ENCODE assay signal across 8 cellular contexts in genomic region chr20:39874049-39874893, GRCh38.
DNase-seq lines count a peak whose midpoint lies in the region; ATAC-seq and TF ChIP-seq lines count a peak whose summit lies in the region.

No MANE protein-coding gene starts in this region.

- peak; percentile 91 for ATAC-seq in HG02678 (IDR thresholded peaks at IDR 0.05; ENCODE audit: unreplicated experiment)
- ATAC-seq in omental fat pad (ENCODE audit: low FRiP score): peak; percentile 75

- DNase-seq in NCI-H1105 treated with DMSO at 0.1 percent for 48 hours (lab: John Stamatoyannopoulos, UW) (peak; percentile 37), T1000 (lab: John Stamatoyannopoulos, UW) (peak; percentile 70), fibroblast of the aortic adventitia (ENCODE audit: low read depth) (peak; percentile 88), omental fat pad (ENCODE audit: low spot score) (peak; percentile 50), activated gamma-delta T cell treated with Interleukin-2 at 50 U/mL for 16 hours (no peak)

- H3K79me2 ChIP-seq in ACC112 (ENCODE audit: control insufficient read depth, insufficient read depth, low read length, unreplicated experiment): no peaks in the 10 kb centered on the region

- peaks cover 7% of the 10 kb centered on the region; the same call in 1 of the 2 replicates for H3K27me3 ChIP-seq in ACC112 (ENCODE audit: insufficient read depth, low read length)

- H3K27ac ChIP-seq in ACC112 (ENCODE audit: low read depth, low read length): no peak overlapping the region

- H3K36me3 ChIP-seq in ACC112 (ENCODE audit: insufficient read depth, low read length): no peaks in the 10 kb centered on the region

- no peak overlapping the region for H3K4me3 ChIP-seq in ACC112 (ENCODE audit: low read depth, low read length)
- no peak overlapping the region for H3K4me3 ChIP-seq in fibroblast of the aortic adventitia (ENCODE audit: low read depth, low read length)

- H2AFZ ChIP-seq in ACC112 (ENCODE audit: low read length, unreplicated experiment): peak overlapping the region; percentile 44

- TF ChIP-seq CTCF in GM12873 (IDR thresholded peaks at IDR 0.05; ENCODE audit: insufficient read depth, low read depth, low read length, missing control alignments): peak; percentile 96
- peak; percentile 90 for TF ChIP-seq CTCF in fibroblast of the aortic adventitia (IDR thresholded peaks at IDR 0.05; ENCODE audit: insufficient read depth, low read length)
- TF ChIP-seq CTCF in omental fat pad (IDR thresholded peaks at IDR 0.05): no peak

- no peaks in the 10 kb centered on the region for H3K4me1 ChIP-seq in ACC112 (ENCODE audit: control insufficient read depth, insufficient read depth, low read length, unreplicated experiment)

Comparison
In these comparisons a context has a peak if more than half of its experiments do, and no peak if none do; other contexts are left out.
1. CTCF ChIP-seq: peak in GM12873 (single experiment) and fibroblast of the aortic adventitia (single experiment); none in omental fat pad (0 of 3).